Comparison of ENCODE assay signal across 28 cellular contexts in the genomic region with DNA sequence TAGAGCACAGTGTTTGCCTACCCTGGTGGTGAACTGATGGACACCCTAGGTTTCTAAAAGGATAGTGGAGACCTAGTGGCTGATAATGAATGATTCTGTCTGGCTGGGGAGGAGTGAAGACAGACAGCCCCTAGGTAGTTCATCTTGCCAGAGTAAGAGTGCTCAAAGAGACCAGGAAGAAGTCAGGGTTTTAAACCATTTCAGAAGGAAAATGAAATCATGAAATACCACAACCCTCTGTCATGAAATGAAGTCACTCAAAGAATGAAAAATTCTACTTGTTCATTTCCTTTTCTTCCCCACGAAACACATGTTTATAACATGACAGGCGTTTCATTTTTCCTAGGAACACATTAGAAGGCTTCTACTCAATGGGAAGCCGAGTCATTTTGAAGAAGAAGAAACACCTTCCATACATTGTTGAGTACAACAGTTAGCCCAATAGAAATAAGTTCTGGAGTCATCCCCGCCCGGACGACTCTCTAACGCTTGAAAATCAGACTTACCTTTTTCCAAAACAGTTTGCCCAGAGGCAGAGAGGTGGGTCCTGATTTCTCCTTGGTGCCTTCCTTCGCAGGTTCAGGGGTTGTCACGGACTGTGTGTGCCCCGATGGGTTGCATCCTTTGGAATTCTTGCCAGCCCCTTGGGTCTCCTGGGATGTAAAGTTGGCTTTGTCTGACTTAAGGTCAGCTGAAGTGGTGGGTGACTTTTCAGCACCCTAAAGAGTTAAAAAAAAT.
DNase-seq lines count a peak whose midpoint lies in the region; ATAC-seq, FAIRE-seq and TF ChIP-seq lines count a peak whose summit lies in the region.
"Had no signal": no experiment of that assay in that cellular context is flagged by ENCODE, and none has a peak within 500 bp of the region (broad histone marks: within the 10 kb centered on the region; RNA-seq: fewer than 3 reads in every experiment).

No MANE protein-coding gene starts in this region.

- TF ChIP-seq EP300 in GM12878 (IDR thresholded peaks at IDR 0.05; ENCODE audit: borderline replicate concordance in 1 of 2, control insufficient read depth in 1 of 2, low read depth in 2 of 2, low read length in 2 of 2) (no peak), upper lobe of left lung (IDR thresholded peaks at IDR 0.05) (no peak)

- H3K4me1 Mint-ChIP-seq in GM23338 = no peaks in the 10 kb centered on the region
- peaks cover 7% of the 10 kb centered on the region for H3K4me1 Mint-ChIP-seq in activated CD4-positive, alpha-beta T cell treated with anti-CD3 and anti-CD28 coated beads, Interleukin-2, amount 10 ng/mL, durations not matched to agents 24 days and 14 days
- H3K4me1 Mint-ChIP-seq: activated CD4-positive, alpha-beta memory T cell treated with anti-CD3 and anti-CD28 coated beads, Interleukin-2, amount 10 ng/mL, durations not matched to agents 7 days and 5 days; neural progenitor cell had no signal

- TF ChIP-seq CTCF in GM23338 (conservative IDR thresholded peaks at IDR 0.05; ENCODE audit: low read depth in 2 of 2) (no peak), GM12878 (IDR thresholded peaks at IDR 0.05 in 2 of 3, conservative IDR thresholded peaks at IDR 0.05 in 1 of 3; ENCODE audit: control insufficient read depth in 2 of 3, extremely low read depth in 1 of 3, insufficient read depth in 1 of 3, low read depth in 3 of 3, low read length in 3 of 3) (no peak), upper lobe of left lung (IDR thresholded peaks at IDR 0.05) (no peak)

- H3K36me3 Mint-ChIP-seq in GM23338 (ENCODE audit: low read depth) = no peaks in the 10 kb centered on the region
- H3K36me3 Mint-ChIP-seq in activated CD4-positive, alpha-beta T cell treated with anti-CD3 and anti-CD28 coated beads, Interleukin-2, amount 10 ng/mL, durations not matched to agents 24 days and 14 days (ENCODE audit: low read depth) = no peaks in the 10 kb centered on the region
- H3K36me3 Mint-ChIP-seq: activated naive CD4-positive, alpha-beta T cell treated with anti-CD3 and anti-CD28 coated beads, Interleukin-2, amount 10 ng/mL, durations not matched to agents 7 days and 5 days; neural progenitor cell had no signal

- RAD21 ChIA-PET in GM12878 (lab: Charles Lee; ENCODE audit: unreplicated experiment) = no interaction called here

- no peak for TF ChIP-seq POLR2A in GM12878 (IDR thresholded peaks at IDR 0.05; ENCODE audit: low read depth, low read length)
- no peak for TF ChIP-seq POLR2A in upper lobe of left lung (IDR thresholded peaks at IDR 0.05)

- CTCF ChIA-PET in GM12878 (lab: Yijun Ruan, JAX) (no interaction called here), HEK293T (lab: Yijun Ruan, JAX) (no interaction called here)

- in situ Hi-C loops in GM12878 (cut with MboI) = no loop called here

- H3K27me3 ChIP-seq in GM23338 (ENCODE audit: insufficient read depth) (no peaks in the 10 kb centered on the region), GM12878 (replicated peaks in 1 of 2; ENCODE audit: control insufficient read depth in 2 of 2, insufficient read depth in 2 of 2, low read length in 1 of 2) (no peaks in the 10 kb centered on the region; a peak in 1 of 4 replicates), muscle layer of duodenum (ENCODE audit: low read depth, low read length) (no peaks in the 10 kb centered on the region), upper lobe of left lung (no peaks in the 10 kb centered on the region)
- H3K27me3 ChIP-seq: brain microvascular endothelial cell, neural progenitor cell, Peyer's patch, stomach had no signal

- H3K4me3 ChIP-seq in GM23338 = no peak overlapping the region
- H3K4me3 ChIP-seq in GM12878 = no peak overlapping the region
- H3K4me3 ChIP-seq in muscle layer of duodenum (ENCODE audit: low read depth in 1 of 2, low read length in 2 of 2) = no peak overlapping the region
- no peak overlapping the region for H3K4me3 ChIP-seq in upper lobe of left lung
- H3K4me3 ChIP-seq: neural progenitor cell, Peyer's patch, smooth muscle cell, stomach had no signal

- no peak for DNase-seq in GM23338 (ENCODE audit: low spot score)
- no peak for DNase-seq in GM12878 (ENCODE audit: low read depth, low spot score)
- no peak for DNase-seq in upper lobe of left lung
- DNase-seq in HEK293T (ENCODE audit: extremely low spot score) = no peak
- DNase-seq in stimulated activated naive CD8-positive, alpha-beta T cell treated with anti-CD3 and anti-CD28 coated beads, Interleukin-15, Interleukin-2, amounts not matched to agents 100 U/mL and 50 U/mL, for 24 hours = no peak
- DNase-seq in activated CD4-positive, alpha-beta T cell treated with anti-CD3 and anti-CD28 coated beads, Interleukin-2, amount 10 ng/mL, durations not matched to agents 24 days and 14 days = no peak
- DNase-seq: activated CD4-positive, alpha-beta memory T cell treated with anti-CD3 and anti-CD28 coated beads, Interleukin-2, amount 10 ng/mL, durations not matched to agents 7 days and 5 days; activated CD8-positive, alpha-beta memory T cell treated with anti-CD3 and anti-CD28 coated beads, Interleukin-2, amount 50 U/mL, for 4 hours; activated naive CD4-positive, alpha-beta T cell treated with anti-CD3 and anti-CD28 coated beads, Interleukin-2, amount 10 ng/mL, durations not matched to agents 7 days and 5 days; brain microvascular endothelial cell; CD4-positive, alpha-beta T cell; NCI-H146; NCI-H2107; NCI-H446; NCI-H774; retina; SHP77 treated with DMSO at 0.1 percent for 48 hours; stomach; T-helper 2 cell had no signal

- no peaks in the 10 kb centered on the region for H3K27me3 Mint-ChIP-seq in GM23338 (ENCODE audit: insufficient read depth, low read depth, poor library complexity)
- H3K27me3 Mint-ChIP-seq in activated CD4-positive, alpha-beta T cell treated with anti-CD3 and anti-CD28 coated beads, Interleukin-2, amount 10 ng/mL, durations not matched to agents 24 days and 14 days = peaks cover 25% of the 10 kb centered on the region

- ATAC-seq in GM23338 (no peak), GM12878 (no peak), upper lobe of left lung (ENCODE audit: low FRiP score in 2 of 2) (peak; percentile 19 to 77)
- ATAC-seq in stimulated activated naive CD8-positive, alpha-beta T cell treated with anti-CD3 and anti-CD28 coated beads, Interleukin-15, Interleukin-2, amounts not matched to agents 100 U/mL and 50 U/mL, for 24 hours = no peak
- ATAC-seq: activated CD4-positive, CD25-positive, alpha-beta regulatory T cell treated with anti-CD3 and anti-CD28 coated beads, Interleukin-2, amount 50 U/mL, for 24 hours; left lobe of liver had no signal

- POLR2A ChIA-PET in GM12878 (lab: Charles Lee) = no interaction called here
- POLR2A ChIA-PET in HEK293T (lab: Yijun Ruan, JAX) = no interaction called here

- H3K4me1 ChIP-seq in GM23338 (ENCODE audit: insufficient read depth) (no peaks in the 10 kb centered on the region), GM12878 (ENCODE audit: control insufficient read depth, insufficient read depth, low read length) (no peaks in the 10 kb centered on the region), muscle layer of duodenum (ENCODE audit: control insufficient read depth in 1 of 2, insufficient read depth in 2 of 2, low read length in 2 of 2) (no peaks in the 10 kb centered on the region), upper lobe of left lung (peaks cover 0 to 4% (median 0%) of the 10 kb centered on the region in 4 donors)
- H3K4me1 ChIP-seq: neural progenitor cell, parathyroid adenoma, Peyer's patch had no signal

- H4K20me1 ChIP-seq in GM23338 (replicated peaks; ENCODE audit: insufficient read depth) = no peaks in the 10 kb centered on the region
- no peaks in the 10 kb centered on the region for H4K20me1 ChIP-seq in GM12878 (ENCODE audit: control insufficient read depth, insufficient read depth)

- intact Hi-C loops in GM12878 (cut with micrococcal nuclease; ENCODE audit: unreplicated experiment) = no loop called here
- intact Hi-C loops in activated CD4-positive, alpha-beta T cell treated with anti-CD3 and anti-CD28 coated beads, Interleukin-2, amount 10 ng/mL, durations not matched to agents 24 days and 14 days (cut with micrococcal nuclease) = no loop called here

- FAIRE-seq in GM12878 (lab: Jason Lieb, UNC) = no peak
- FAIRE-seq: D721Med, GM12892 had no signal

- peaks cover 6% of the 10 kb centered on the region for H3K9me2 ChIP-seq in GM23338 (ENCODE audit: insufficient read depth)

- no peak for TF ChIP-seq RAD21 in GM12878 (IDR thresholded peaks at IDR 0.05; ENCODE audit: insufficient read depth, low read depth, low read length)

- no peak overlapping the region for H3K27ac Mint-ChIP-seq in GM23338
- H3K27ac Mint-ChIP-seq in activated CD4-positive, alpha-beta T cell treated with anti-CD3 and anti-CD28 coated beads, Interleukin-2, amount 10 ng/mL, durations not matched to agents 24 days and 14 days = no peak overlapping the region
- H3K27ac Mint-ChIP-seq: activated CD4-positive, alpha-beta memory T cell treated with anti-CD3 and anti-CD28 coated beads, Interleukin-2, amount 10 ng/mL, durations not matched to agents 7 days and 5 days; activated naive CD4-positive, alpha-beta T cell treated with anti-CD3 and anti-CD28 coated beads, Interleukin-2, amount 10 ng/mL, durations not matched to agents 7 days and 5 days; CD4-positive, alpha-beta T cell; neural progenitor cell had no signal

- WGBS in GM12878 (ENCODE audit: insufficient coverage, insufficient replicate concordance, low lambda C conversion rate, missing lambda C conversion rate) = 57% methylated on average over 10 of the region's 10 CpGs
- WGBS in upper lobe of left lung, 2 donors = 82 to 89% methylated on average over 10 of the region's 10 CpGs

- no peaks in the 10 kb centered on the region for H3K9me3 Mint-ChIP-seq in GM23338
- H3K9me3 Mint-ChIP-seq in activated CD4-positive, alpha-beta T cell treated with anti-CD3 and anti-CD28 coated beads, Interleukin-2, amount 10 ng/mL, durations not matched to agents 24 days and 14 days = no peaks in the 10 kb centered on the region
- H3K9me3 Mint-ChIP-seq: activated CD4-positive, alpha-beta memory T cell treated with anti-CD3 and anti-CD28 coated beads, Interleukin-2, amount 10 ng/mL, durations not matched to agents 7 days and 5 days; activated naive CD4-positive, alpha-beta T cell treated with anti-CD3 and anti-CD28 coated beads, Interleukin-2, amount 10 ng/mL, durations not matched to agents 7 days and 5 days; CD4-positive, alpha-beta T cell had no signal

- H3K4me2 ChIP-seq in GM23338 = no peak overlapping the region
- H3K4me2 ChIP-seq in GM12878 (ENCODE audit: control insufficient read depth, insufficient read depth) = no peak overlapping the region
- H3K4me2 ChIP-seq: neural progenitor cell, smooth muscle cell had no signal

- no peaks in the 10 kb centered on the region for H3F3A ChIP-seq in GM23338 (replicated peaks; ENCODE audit: low read depth)

- SMC1A ChIA-PET in GM12878 (lab: Charles Lee; ENCODE audit: uncharacterized antibody, unreplicated experiment) = no interaction called here

- H3K9me3 ChIP-seq in GM12878 (replicated peaks; ENCODE audit: control insufficient read depth, insufficient read depth, low read length) (peaks cover 3% of the 10 kb centered on the region; the same call in 1 of the 3 replicates), muscle layer of duodenum (ENCODE audit: control insufficient read depth in 1 of 2, low read length in 2 of 2) (no peaks in the 10 kb centered on the region), upper lobe of left lung (no peaks in the 10 kb centered on the region)
- H3K9me3 ChIP-seq: Peyer's patch, stomach had no signal

- BruUV-seq in GM12878 (replicated peaks; lab: Mats Ljungman, UMichigan) = no TSS peak

- H3K36me3 ChIP-seq in GM23338 (ENCODE audit: insufficient read depth) (no peaks in the 10 kb centered on the region), GM12878 (ENCODE audit: control insufficient read depth in 2 of 2, insufficient read depth in 2 of 2, low read length in 1 of 2) (no peaks in the 10 kb centered on the region), muscle layer of duodenum (ENCODE audit: control insufficient read depth in 1 of 2, insufficient read depth in 2 of 2, low read length in 2 of 2) (no peaks in the 10 kb centered on the region), upper lobe of left lung (no peaks in the 10 kb centered on the region)
- H3K36me3 ChIP-seq: brain microvascular endothelial cell, neural progenitor cell, Peyer's patch had no signal

- H3K27ac ChIP-seq in GM23338 (ENCODE audit: low read depth) (no peak overlapping the region), GM12878 (ENCODE audit: control insufficient read depth, insufficient read depth) (no peak overlapping the region), muscle layer of duodenum (ENCODE audit: low read length) (peak overlapping the region; percentile 30), upper lobe of left lung (no peak overlapping the region)
- H3K27ac ChIP-seq: brain microvascular endothelial cell, neural progenitor cell, parathyroid adenoma, Peyer's patch, stomach had no signal

- peak overlapping the region; percentile 49 for H2AFZ ChIP-seq in GM23338
- H2AFZ ChIP-seq in GM12878 (ENCODE audit: control insufficient read depth, low read depth, low read length) = no peak overlapping the region
- H2AFZ ChIP-seq: neural progenitor cell, parathyroid adenoma had no signal

- H3K4me3 Mint-ChIP-seq in GM23338 = no peak overlapping the region
- no peak overlapping the region for H3K4me3 Mint-ChIP-seq in activated CD4-positive, alpha-beta T cell treated with anti-CD3 and anti-CD28 coated beads, Interleukin-2, amount 10 ng/mL, durations not matched to agents 24 days and 14 days
- H3K4me3 Mint-ChIP-seq: activated CD4-positive, alpha-beta memory T cell treated with anti-CD3 and anti-CD28 coated beads, Interleukin-2, amount 10 ng/mL, durations not matched to agents 7 days and 5 days; activated naive CD4-positive, alpha-beta T cell treated with anti-CD3 and anti-CD28 coated beads, Interleukin-2, amount 10 ng/mL, durations not matched to agents 7 days and 5 days; CD4-positive, alpha-beta T cell; neural progenitor cell had no signal

- H3K79me2 ChIP-seq in GM23338 (replicated peaks; ENCODE audit: insufficient read depth) = no peaks in the 10 kb centered on the region
- H3K79me2 ChIP-seq in GM12878 (ENCODE audit: control insufficient read depth, insufficient read depth, low read length) = no peaks in the 10 kb centered on the region
- H3K79me2 ChIP-seq: parathyroid adenoma had no signal

- H3K9ac ChIP-seq in GM12878 (ENCODE audit: control insufficient read depth, insufficient read depth, low read length) = no peak overlapping the region
- H3K9ac ChIP-seq: neural progenitor cell, parathyroid adenoma had no signal

Comparison
In these comparisons a context has a peak if more than half of its experiments do, and no peak if none do; other contexts are left out.
1. ATAC-seq: peak in upper lobe of left lung (2 of 2); none in GM23338 (single experiment), GM12878 (single experiment) and stimulated activated naive CD8-positive, alpha-beta T cell treated with anti-CD3 and anti-CD28 coated beads, Interleukin-15, Interleukin-2, amounts not matched to agents 100 U/mL and 50 U/mL, for 24 hours (single experiment).